ENCODE assay signal across 1 cellular context in the genomic region with DNA sequence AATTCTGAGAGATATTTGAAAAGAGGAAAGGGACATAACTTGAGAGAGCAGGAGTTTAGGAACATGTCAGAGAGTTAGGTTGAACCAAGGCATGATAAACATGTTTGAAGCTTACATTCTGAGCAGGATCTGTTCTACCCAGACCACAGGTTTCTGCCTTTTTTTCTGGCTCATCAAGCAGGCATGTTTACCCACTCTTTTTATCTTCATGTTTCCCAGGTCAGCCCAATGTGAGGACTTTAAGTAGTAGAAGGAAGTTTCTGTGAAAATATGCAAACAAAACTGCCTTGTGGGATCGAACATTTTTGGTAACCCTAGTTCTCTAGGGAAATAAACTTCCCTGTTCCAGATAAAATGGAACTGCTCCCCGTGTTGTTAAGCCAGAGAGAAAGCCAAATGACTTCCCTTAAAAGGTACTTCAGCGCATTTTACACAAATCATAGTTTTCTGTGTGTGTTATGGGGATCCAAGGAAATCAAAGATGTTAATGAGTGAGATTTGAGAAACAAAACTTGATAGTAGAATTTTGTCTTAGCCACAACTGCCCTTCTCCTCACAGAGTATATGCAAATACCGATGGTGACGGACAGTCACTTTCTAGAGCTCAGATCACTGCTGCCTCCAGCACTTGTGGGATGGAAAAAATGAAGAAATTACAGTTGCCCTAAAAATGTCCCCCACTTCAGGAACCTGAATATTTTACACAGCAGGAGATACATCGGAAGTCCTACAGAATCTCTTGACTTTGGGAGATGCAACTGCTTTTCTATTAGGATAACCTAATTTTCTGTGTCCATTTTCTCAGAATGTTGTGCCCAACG.
TF ChIP-seq lines count a peak whose summit lies in the region.

No MANE protein-coding gene starts in this region.

TF ChIP-seq in endothelial cell of umbilical vein, 7 proteins besides CTCF, POLR2A, EP300 and RAD21:
- no peak for TF ChIP-seq JUN (IDR thresholded peaks at IDR 0.05; ENCODE audit: borderline replicate concordance, insufficient read depth, insufficient read length, low read depth)
- TF ChIP-seq, protein P1, sequence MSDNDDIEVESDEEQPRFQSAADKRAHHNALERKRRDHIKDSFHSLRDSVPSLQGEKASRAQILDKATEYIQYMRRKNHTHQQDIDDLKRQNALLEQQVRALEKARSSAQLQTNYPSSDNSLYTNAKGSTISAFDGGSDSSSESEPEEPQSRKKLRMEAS (IDR thresholded peaks at IDR 0.05; ENCODE audit: insufficient read depth, insufficient read length): no peak
- TF ChIP-seq FOS (IDR thresholded peaks at IDR 0.05; ENCODE audit: borderline replicate concordance, insufficient read depth, low read length): no peak
- TF ChIP-seq EZH2 (IDR thresholded peaks at IDR 0.05; ENCODE audit: borderline replicate concordance, low read depth, low read length, severe bottlenecking): no peak
- no peak for TF ChIP-seq MYC (IDR thresholded peaks at IDR 0.05; ENCODE audit: low read depth, low read length)
- no peak for TF ChIP-seq POLR2AphosphoS5 (IDR thresholded peaks at IDR 0.05; ENCODE audit: insufficient read depth, low read depth, low read length)
- no peak for TF ChIP-seq GATA2 (IDR thresholded peaks at IDR 0.05; ENCODE audit: insufficient read depth, insufficient read length, low read depth, low read length)
